In the genomic region with DNA sequence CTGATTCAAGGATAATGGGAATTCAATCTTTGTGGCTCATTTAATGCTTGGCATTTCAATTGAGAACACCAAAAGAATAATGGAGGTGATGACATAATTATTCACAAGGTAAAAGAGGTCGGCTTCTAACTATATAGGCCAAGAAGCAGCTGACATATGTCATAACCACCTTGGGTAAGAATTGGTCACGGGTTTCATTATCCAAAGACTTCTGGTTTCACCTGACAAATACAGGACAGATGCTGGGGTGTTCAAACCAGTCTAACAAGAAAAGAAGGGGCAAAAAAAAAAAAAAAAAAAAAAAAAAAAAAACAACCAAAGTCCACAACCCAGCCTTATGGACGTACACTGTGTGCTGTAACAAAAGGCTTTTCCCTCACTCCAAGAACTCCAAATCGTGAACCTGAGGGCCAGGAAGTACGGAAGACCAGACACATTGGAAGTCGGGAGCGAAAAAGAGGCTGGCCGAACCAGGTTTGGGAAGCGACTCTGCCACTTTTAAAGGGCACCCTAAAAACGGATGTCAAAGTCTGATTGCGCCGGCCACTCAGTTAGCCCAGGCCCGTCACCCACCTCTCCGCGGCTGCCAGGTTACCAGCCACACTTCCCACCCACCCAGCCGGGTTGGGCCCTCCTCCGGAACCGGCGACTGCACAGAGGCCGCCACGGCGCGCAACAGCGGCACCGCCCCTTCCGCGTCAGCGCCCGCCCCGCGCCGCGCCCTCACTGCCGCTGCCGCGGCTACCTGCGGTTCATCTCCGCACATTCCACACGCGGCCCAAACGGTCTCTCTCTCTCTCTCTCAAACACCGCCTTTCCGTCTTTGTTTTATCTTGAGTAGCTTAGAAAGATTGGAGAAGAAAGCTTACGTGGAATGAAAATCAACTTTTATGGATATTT, we compare ENCODE assay signal across 8 cellular contexts. TPM values are rescaled to one million over a fixed set of nuclear protein-coding genes. Genes with fewer than 3 reads are reported as not detected.
DNase-seq lines count a peak whose midpoint lies in the region; TF ChIP-seq lines count a peak whose summit lies in the region.

A gene with protein sequence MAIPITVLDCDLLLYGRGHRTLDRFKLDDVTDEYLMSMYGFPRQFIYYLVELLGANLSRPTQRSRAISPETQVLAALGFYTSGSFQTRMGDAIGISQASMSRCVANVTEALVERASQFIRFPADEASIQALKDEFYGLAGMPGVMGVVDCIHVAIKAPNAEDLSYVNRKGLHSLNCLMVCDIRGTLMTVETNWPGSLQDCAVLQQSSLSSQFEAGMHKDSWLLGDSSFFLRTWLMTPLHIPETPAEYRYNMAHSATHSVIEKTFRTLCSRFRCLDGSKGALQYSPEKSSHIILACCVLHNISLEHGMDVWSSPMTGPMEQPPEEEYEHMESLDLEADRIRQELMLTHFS (minus strand): TSS at position 677 of the 900 bp plus-strand sequence. CDS start 990 bp downstream, outside the sequence.

- H3K27ac ChIP-seq in RWPE1 (peak within 1 kb of the TSS; percentile 88), stomach (peak within 1 kb of the TSS; percentile 85 to 99 (median 97))

- H3K4me3 ChIP-seq in foreskin fibroblast (ENCODE audit: low read depth in 1 of 2, low read length in 2 of 2) (peak within 1 kb of the TSS; percentile 98 to 100), stomach (peak within 1 kb of the TSS; percentile 66 to 100 (median 92))

- peaks cover 0 to 22% (median 16%) of the 10 kb centered on the region in 4 donors for H3K36me3 ChIP-seq in stomach

- H3K4me1 ChIP-seq in stomach: peaks cover 11 to 86% (median 71%) of the 10 kb centered on the region in 4 donors

- H3K27me3 Mint-ChIP-seq in neural crest cell (ENCODE audit: low read depth): no peaks in the 10 kb centered on the region

- no peak for TF ChIP-seq EP300 in stomach (IDR thresholded peaks at IDR 0.05)

- 0 to 2% (median 1%) methylated on average over 40 to 44 of the region's 44 CpGs for WGBS in stomach, 5 donors

- TF ChIP-seq POLR2A in stomach (IDR thresholded peaks at IDR 0.05): peak in 2 of 4 donors; percentile 37 to 38

- no peaks in the 10 kb centered on the region for H3K9me3 ChIP-seq in stomach

- no peaks in the 10 kb centered on the region for H3K36me3 Mint-ChIP-seq in neural crest cell (ENCODE audit: low read depth)

- CTCF ChIA-PET in RWPE1 (lab: Yijun Ruan, JAX): interaction anchor here (0.6 to 1.2 kb wide), 6 partner anchors 10 to 224 kb away, joined by 3 to 9 read pairs (median 4); no protein-coding TSS in a partner anchor

- H3K9me3 Mint-ChIP-seq in neural crest cell: no peaks in the 10 kb centered on the region

- H3K4me3 Mint-ChIP-seq in neural crest cell: peak within 1 kb of the TSS; percentile 94

- DNase-seq in EL: peak; percentile 87
- peak; percentile 64 for DNase-seq in GOT3 (lab: John Stamatoyannopoulos, UW)
- peak; percentile 81 for DNase-seq in LHCN-M2 (ENCODE audit: low read depth)
- peak; percentile 89 for DNase-seq in RWPE1 (ENCODE audit: low spot score)
- peak; percentile 89 for DNase-seq in activated gamma-delta T cell (lab: John Stamatoyannopoulos, UW)
- peak; percentile 89 to 96 for DNase-seq in foreskin fibroblast
- DNase-seq in neural crest cell (ENCODE audit: low read depth, low spot score): peak; percentile 75
- DNase-seq in stomach: peak; percentile 93

- intact Hi-C loops in stomach (cut with DNase I; ENCODE audit: low total_unique reads): no loop called here

- H3K4me1 Mint-ChIP-seq in neural crest cell: peaks cover 24% of the 10 kb centered on the region

- H3K27ac Mint-ChIP-seq in neural crest cell (ENCODE audit: unreplicated experiment): peak within 1 kb of the TSS; percentile 100

- POLR2A ChIA-PET in RWPE1 (lab: Yijun Ruan, JAX; ENCODE audit: low non-redundant PET): no interaction called here

- no peak for TF ChIP-seq CTCF in RWPE1 (conservative IDR thresholded peaks at IDR 0.05; ENCODE audit: low read depth)
- no peak for TF ChIP-seq CTCF in foreskin fibroblast (IDR thresholded peaks at IDR 0.05; ENCODE audit: low read depth, low read length)
- no peak for TF ChIP-seq CTCF in neural crest cell (conservative IDR thresholded peaks at IDR 0.05)
- no peak for TF ChIP-seq CTCF in stomach (IDR thresholded peaks at IDR 0.05)

- no peaks in the 10 kb centered on the region for H3K27me3 ChIP-seq in stomach

RNA-seq across cellular contexts. Expression of the gene that starts here (rescaled TPM):
- total RNA-seq in LHCN-M2 (2014; rRNA removed) (3.4 and 5.3 TPM in 2 replicates), neural crest cell (7.6 and 8.0 TPM in 2 replicates), stomach (1 to 10 TPM in 2 of 5 donors, not detected in 3; 1.0 to 3.7 TPM)
- polyA plus RNA-seq in LHCN-M2 (2012): 3.0 TPM
- polyA plus RNA-seq in stomach: 1 to 10 TPM; 1.3 to 4.0 (median 2.3) TPM

Comparison
In these comparisons a context has a peak if more than half of its experiments do, and no peak if none do; other contexts are left out.
1. Peak in every context shown above with its lines: DNase-seq, H3K4me3 ChIP-seq and H3K27ac ChIP-seq.